Comparison of ENCODE assay signal across 8 cellular contexts in the genomic region with DNA sequence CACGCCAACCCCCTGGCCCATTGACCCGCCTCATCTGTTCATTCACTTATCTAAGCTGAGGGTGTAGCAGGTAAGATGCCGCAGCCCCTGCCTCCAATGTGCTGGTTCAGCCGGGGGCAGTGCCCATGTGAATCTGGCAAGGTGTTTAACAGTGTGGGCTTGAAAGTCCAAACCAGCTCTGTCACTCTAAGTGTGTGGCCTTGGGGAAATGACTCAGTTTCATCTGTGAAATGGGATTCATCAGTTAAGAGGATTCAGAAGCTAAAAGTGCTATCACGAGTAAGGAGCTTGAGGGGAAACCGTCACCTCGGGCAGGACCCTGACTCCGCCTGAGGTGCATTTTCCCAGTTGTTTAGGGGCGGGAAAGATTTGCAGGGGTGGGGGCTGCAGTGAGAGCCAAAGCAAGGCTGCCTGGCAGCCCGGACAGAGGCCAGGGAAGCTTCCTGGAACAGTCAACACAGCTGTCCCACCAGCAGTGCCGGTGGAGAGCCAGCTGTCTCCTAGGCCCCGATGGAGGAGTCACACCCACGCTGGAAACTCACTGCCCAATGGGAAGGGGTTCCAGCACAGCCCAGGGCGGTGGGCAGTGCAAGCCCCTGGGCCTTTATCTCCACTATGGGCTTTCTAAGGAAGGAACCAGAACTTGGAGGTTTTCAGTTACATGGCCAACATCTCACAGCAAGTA. TPM values are rescaled to one million over a fixed set of nuclear protein-coding genes. Genes with fewer than 3 reads are reported as not detected.
DNase-seq lines count a peak whose midpoint lies in the region; ATAC-seq, FAIRE-seq and TF ChIP-seq lines count a peak whose summit lies in the region.

No MANE protein-coding gene starts in this region.

- H3K4me1 Mint-ChIP-seq in T-helper 2 cell treated with Interferon-gamma antibody and Interleukin-4, amounts not matched to agents 5 μg/mL and 100 μg/mL, for 36 hours (ENCODE audit: low read depth), result peaks cover 7% of the 10 kb centered on the region
- H3K4me1 Mint-ChIP-seq in activated T-helper 1 cell treated with anti-CD3 and anti-CD28 coated beads, Interleukin-12 subunit alpha, Interleukin-12 subunit beta, Interleukin-2, Interleukin-4 antibody, amounts not matched to agents 30 ng/mL and 10 ng/mL and 1 ng/mL, durations not matched to agents 14 hours and 24 hours and 36 hours (ENCODE audit: low read depth), result peaks cover 18% of the 10 kb centered on the region

- TF ChIP-seq CTCF in keratinocyte (optimal IDR thresholded peaks at IDR 0.05 in 1 of 3, IDR thresholded peaks at IDR 0.05 in 1 of 3, conservative IDR thresholded peaks at IDR 0.05 in 1 of 3; ENCODE audit: extremely low read depth in 1 of 3, insufficient read depth in 2 of 3, low read length in 3 of 3), result no peak

- H3K9ac ChIP-seq in keratinocyte (ENCODE audit: control insufficient read depth, extremely low read depth, insufficient read depth, low read length), result peak overlapping the region; percentile 54
- H3K9ac ChIP-seq in stomach smooth muscle (ENCODE audit: low read length in 2 of 2), result peak overlapping the region in 1 of 2 donors; percentile 36

- no peak for FAIRE-seq in keratinocyte (lab: Jason Lieb, UNC)

- H4K20me1 ChIP-seq in keratinocyte (ENCODE audit: control insufficient read depth, extremely low read depth, insufficient read depth, low read length), result no peaks in the 10 kb centered on the region

- H3K9me3 ChIP-seq in keratinocyte (ENCODE audit: control insufficient read depth, low read depth, low read length) (no peaks in the 10 kb centered on the region), stomach smooth muscle (ENCODE audit: control insufficient read depth in 2 of 2, low read length in 2 of 2) (no peaks in the 10 kb centered on the region)

- intact Hi-C loops in activated T-helper 1 cell treated with anti-CD3 and anti-CD28 coated beads, Interleukin-12 subunit alpha, Interleukin-12 subunit beta, Interleukin-2, Interleukin-4 antibody, amounts not matched to agents 30 ng/mL and 10 ng/mL and 1 ng/mL, durations not matched to agents 14 hours and 24 hours and 36 hours (cut with micrococcal nuclease), result no loop called here

- H3K4me3 ChIP-seq in keratinocyte (ENCODE audit: control insufficient read depth in 2 of 3, extremely low read depth in 1 of 3, insufficient read depth in 2 of 3, low read depth in 1 of 3, low read length in 3 of 3) (peak overlapping the region in 1 of 3 experiments; percentile 71), stomach smooth muscle (ENCODE audit: low read length in 2 of 2) (peak overlapping the region; percentile 73 to 78)

- H3K4me2 ChIP-seq in keratinocyte (ENCODE audit: control insufficient read depth, extremely low read depth, insufficient read depth, low read depth, low read length), result peak overlapping the region; percentile 95

- DNase-seq in T-helper 2 cell treated with Interferon-gamma antibody and Interleukin-4, amounts not matched to agents 5 μg/mL and 100 μg/mL, for 36 hours (ENCODE audit: low spot score), result no peak
- no peak for DNase-seq in T-helper 2 cell
- no peak for DNase-seq in activated T-helper 1 cell treated with anti-CD3 and anti-CD28 coated beads, Interleukin-12 subunit alpha, Interleukin-12 subunit beta, Interleukin-2, Interleukin-4 antibody, amounts not matched to agents 30 ng/mL and 10 ng/mL and 1 ng/mL, durations not matched to agents 14 hours and 24 hours and 36 hours (ENCODE audit: low spot score)
- no peak for DNase-seq in keratinocyte (ENCODE audit: low read depth, low spot score)
- DNase-seq in AG08395 (ENCODE audit: low spot score), result no peak
- no peak for DNase-seq in midbrain (lab: John Stamatoyannopoulos, UW)

- H3K4me3 Mint-ChIP-seq in T-helper 2 cell treated with Interferon-gamma antibody and Interleukin-4, amounts not matched to agents 5 μg/mL and 100 μg/mL, for 36 hours, result peak overlapping the region; percentile 82
- H3K4me3 Mint-ChIP-seq in activated T-helper 1 cell treated with anti-CD3 and anti-CD28 coated beads, Interleukin-12 subunit alpha, Interleukin-12 subunit beta, Interleukin-2, Interleukin-4 antibody, amounts not matched to agents 30 ng/mL and 10 ng/mL and 1 ng/mL, durations not matched to agents 14 hours and 24 hours and 36 hours, result peak overlapping the region; percentile 79

- H3K4me1 ChIP-seq in keratinocyte (ENCODE audit: control insufficient read depth, extremely low read depth, insufficient read depth, low read length), result peaks cover 20% of the 10 kb centered on the region
- peaks cover 21% of the 10 kb centered on the region for H3K4me1 ChIP-seq in stomach smooth muscle (ENCODE audit: control insufficient read depth, insufficient read depth, low read length)

- no peak overlapping the region for H3K27ac ChIP-seq in keratinocyte (ENCODE audit: control insufficient read depth, insufficient read depth, low read length)
- H3K27ac ChIP-seq in stomach smooth muscle (ENCODE audit: low read length), result peak overlapping the region; percentile 53

- no peaks in the 10 kb centered on the region for H3K27me3 ChIP-seq in keratinocyte (ENCODE audit: control insufficient read depth, extremely low read depth, insufficient read depth, low read length)
- no peaks in the 10 kb centered on the region for H3K27me3 ChIP-seq in stomach smooth muscle (ENCODE audit: control insufficient read depth in 1 of 2, insufficient read depth in 2 of 2, low read length in 2 of 2)

- H3K27me3 Mint-ChIP-seq in T-helper 2 cell treated with Interferon-gamma antibody and Interleukin-4, amounts not matched to agents 5 μg/mL and 100 μg/mL, for 36 hours (ENCODE audit: low read depth), result no peaks in the 10 kb centered on the region
- no peaks in the 10 kb centered on the region for H3K27me3 Mint-ChIP-seq in activated T-helper 1 cell treated with anti-CD3 and anti-CD28 coated beads, Interleukin-12 subunit alpha, Interleukin-12 subunit beta, Interleukin-2, Interleukin-4 antibody, amounts not matched to agents 30 ng/mL and 10 ng/mL and 1 ng/mL, durations not matched to agents 14 hours and 24 hours and 36 hours (ENCODE audit: insufficient read depth)

- no peaks in the 10 kb centered on the region for H3K9me3 Mint-ChIP-seq in T-helper 2 cell treated with Interferon-gamma antibody and Interleukin-4, amounts not matched to agents 5 μg/mL and 100 μg/mL, for 36 hours
- no peaks in the 10 kb centered on the region for H3K9me3 Mint-ChIP-seq in activated T-helper 1 cell treated with anti-CD3 and anti-CD28 coated beads, Interleukin-12 subunit alpha, Interleukin-12 subunit beta, Interleukin-2, Interleukin-4 antibody, amounts not matched to agents 30 ng/mL and 10 ng/mL and 1 ng/mL, durations not matched to agents 14 hours and 24 hours and 36 hours

- peak overlapping the region; percentile 62 for H3K27ac Mint-ChIP-seq in T-helper 2 cell treated with Interferon-gamma antibody and Interleukin-4, amounts not matched to agents 5 μg/mL and 100 μg/mL, for 36 hours
- peak overlapping the region; percentile 33 for H3K27ac Mint-ChIP-seq in activated T-helper 1 cell treated with anti-CD3 and anti-CD28 coated beads, Interleukin-12 subunit alpha, Interleukin-12 subunit beta, Interleukin-2, Interleukin-4 antibody, amounts not matched to agents 30 ng/mL and 10 ng/mL and 1 ng/mL, durations not matched to agents 14 hours and 24 hours and 36 hours

- H3K36me3 Mint-ChIP-seq in T-helper 2 cell treated with Interferon-gamma antibody and Interleukin-4, amounts not matched to agents 5 μg/mL and 100 μg/mL, for 36 hours (ENCODE audit: low read depth), result no peaks in the 10 kb centered on the region
- H3K36me3 Mint-ChIP-seq in activated T-helper 1 cell treated with anti-CD3 and anti-CD28 coated beads, Interleukin-12 subunit alpha, Interleukin-12 subunit beta, Interleukin-2, Interleukin-4 antibody, amounts not matched to agents 30 ng/mL and 10 ng/mL and 1 ng/mL, durations not matched to agents 14 hours and 24 hours and 36 hours (ENCODE audit: low read depth), result no peaks in the 10 kb centered on the region

- dilution Hi-C loops in keratinocyte (cut with MboI; ENCODE audit: extremely low pct_ligation_motif_present, low sequenced_read_pairs), result no loop called here

- peaks cover 0 to 9% of the 10 kb centered on the region in 2 experiments for H3K36me3 ChIP-seq in keratinocyte (ENCODE audit: control insufficient read depth in 2 of 2, extremely low read depth in 1 of 2, insufficient read depth in 2 of 2, low read length in 2 of 2)
- H3K36me3 ChIP-seq in stomach smooth muscle (ENCODE audit: control insufficient read depth in 2 of 2, insufficient read depth in 2 of 2, low read length in 2 of 2), result peaks cover 0 to 2% of the 10 kb centered on the region in 2 donors

- H2AFZ ChIP-seq in keratinocyte (ENCODE audit: control insufficient read depth, low read length), result peak overlapping the region; percentile 90

- ATAC-seq in GM18873 (IDR thresholded peaks at IDR 0.05; ENCODE audit: low FRiP score, unreplicated experiment), result no peak

- H3K79me2 ChIP-seq in keratinocyte (ENCODE audit: control insufficient read depth, insufficient read depth, low read length), result no peaks in the 10 kb centered on the region

- no peaks in the 10 kb centered on the region for H3K9me1 ChIP-seq in keratinocyte (ENCODE audit: control insufficient read depth, extremely low read depth, insufficient read depth, low read length)

RNA-seq across cellular contexts. Expression of a gene that starts 9.7 kb away (rescaled TPM):
- 81.6 and 82.6 TPM in 2 replicates for total RNA-seq in activated T-helper 1 cell treated with anti-CD3 and anti-CD28 coated beads, Interleukin-12 subunit alpha, Interleukin-12 subunit beta, Interleukin-2, Interleukin-4 antibody, amounts not matched to agents 30 ng/mL and 10 ng/mL and 1 ng/mL, durations not matched to agents 14 hours and 24 hours and 36 hours
- polyA plus RNA-seq in keratinocyte, result 29.1 to 32.4 TPM (median 31.1 TPM) in 3 replicates
- polyA plus RNA-seq in keratinocyte (2011; ENCODE audit: low read depth), result 16.3 TPM
- 36.1 and 42.7 TPM in 2 replicates for polyA plus RNA-seq in keratinocyte (2011; cell fraction: cytosol; rRNA removed)
- polyA plus RNA-seq in keratinocyte (2011; cell fraction: nucleus; rRNA removed), result 26.5 and 29.4 TPM in 2 replicates
- polyA plus RNA-seq in keratinocyte (2012; ENCODE audit: low replicate concordance), result 32.5 and 33.6 TPM in 2 replicates
- polyA minus RNA-seq in keratinocyte, result 28.4 to 49.4 TPM (median 35.9 TPM) in 3 replicates
- 29.2 TPM for polyA minus RNA-seq in keratinocyte (2011; cell fraction: cytosol; rRNA and poly(A)+ RNA removed)
- 6.3 and 6.9 TPM in 2 replicates for polyA minus RNA-seq in keratinocyte (2011; cell fraction: nucleus; rRNA and poly(A)+ RNA removed)

RNA-seq across cellular contexts. Expression of a gene that starts 21.1 kb away (rescaled TPM):
- total RNA-seq in activated T-helper 1 cell treated with anti-CD3 and anti-CD28 coated beads, Interleukin-12 subunit alpha, Interleukin-12 subunit beta, Interleukin-2, Interleukin-4 antibody, amounts not matched to agents 30 ng/mL and 10 ng/mL and 1 ng/mL, durations not matched to agents 14 hours and 24 hours and 36 hours, result 41.8 and 43.2 TPM in 2 replicates
- 17.3 to 30.2 TPM (median 21.4 TPM) in 3 replicates for polyA plus RNA-seq in keratinocyte
- polyA plus RNA-seq in keratinocyte (2011; ENCODE audit: low read depth), result 13.3 TPM
- 13.4 and 25.3 TPM in 2 replicates for polyA plus RNA-seq in keratinocyte (2011; cell fraction: cytosol; rRNA removed)
- polyA plus RNA-seq in keratinocyte (2011; cell fraction: nucleus; rRNA removed), result 44.0 and 48.8 TPM in 2 replicates
- 34.4 and 36.0 TPM in 2 replicates for polyA plus RNA-seq in keratinocyte (2012; ENCODE audit: low replicate concordance)
- 31.8 to 73.8 TPM (median 32.6 TPM) in 3 replicates for polyA minus RNA-seq in keratinocyte
- 48.5 TPM for polyA minus RNA-seq in keratinocyte (2011; cell fraction: cytosol; rRNA and poly(A)+ RNA removed)
- polyA minus RNA-seq in keratinocyte (2011; cell fraction: nucleus; rRNA and poly(A)+ RNA removed), result 54.5 and 59.6 TPM in 2 replicates

RNA-seq across cellular contexts. Expression of a gene that starts 38.8 kb away (rescaled TPM):
- 59.0 and 59.5 TPM in 2 replicates for total RNA-seq in activated T-helper 1 cell treated with anti-CD3 and anti-CD28 coated beads, Interleukin-12 subunit alpha, Interleukin-12 subunit beta, Interleukin-2, Interleukin-4 antibody, amounts not matched to agents 30 ng/mL and 10 ng/mL and 1 ng/mL, durations not matched to agents 14 hours and 24 hours and 36 hours
- polyA plus RNA-seq in keratinocyte, result 32.6 to 39.8 TPM (median 33.4 TPM) in 3 replicates
- 9.3 TPM for polyA plus RNA-seq in keratinocyte (2011; ENCODE audit: low read depth)
- 20.0 and 33.2 TPM in 2 replicates for polyA plus RNA-seq in keratinocyte (2011; cell fraction: cytosol; rRNA removed)
- 62.1 and 78.2 TPM in 2 replicates for polyA plus RNA-seq in keratinocyte (2011; cell fraction: nucleus; rRNA removed)
- polyA plus RNA-seq in keratinocyte (2012; ENCODE audit: low replicate concordance), result 30.5 and 33.2 TPM in 2 replicates
- 24.2 to 32.6 TPM (median 31.0 TPM) in 3 replicates for polyA minus RNA-seq in keratinocyte
- 33.8 TPM for polyA minus RNA-seq in keratinocyte (2011; cell fraction: cytosol; rRNA and poly(A)+ RNA removed)
- polyA minus RNA-seq in keratinocyte (2011; cell fraction: nucleus; rRNA and poly(A)+ RNA removed), result 18.9 and 26.2 TPM in 2 replicates

RNA-seq across cellular contexts. Expression of a gene that starts 39.2 kb away (rescaled TPM):
- total RNA-seq in activated T-helper 1 cell treated with anti-CD3 and anti-CD28 coated beads, Interleukin-12 subunit alpha, Interleukin-12 subunit beta, Interleukin-2, Interleukin-4 antibody, amounts not matched to agents 30 ng/mL and 10 ng/mL and 1 ng/mL, durations not matched to agents 14 hours and 24 hours and 36 hours, result 41.8 and 44.0 TPM in 2 replicates
- polyA plus RNA-seq in keratinocyte, result 15.5 to 25.8 TPM (median 17.2 TPM) in 3 replicates
- 12.6 TPM for polyA plus RNA-seq in keratinocyte (2011; ENCODE audit: low read depth)
- 12.7 and 14.5 TPM in 2 replicates for polyA plus RNA-seq in keratinocyte (2011; cell fraction: cytosol; rRNA removed)
- 13.6 and 14.5 TPM in 2 replicates for polyA plus RNA-seq in keratinocyte (2011; cell fraction: nucleus; rRNA removed)
- polyA plus RNA-seq in keratinocyte (2012; ENCODE audit: low replicate concordance), result 17.4 and 26.2 TPM in 2 replicates
- polyA minus RNA-seq in keratinocyte, result 17.7 to 27.2 TPM (median 22.5 TPM) in 3 replicates
- polyA minus RNA-seq in keratinocyte (2011; cell fraction: cytosol; rRNA and poly(A)+ RNA removed), result 13.8 TPM
- polyA minus RNA-seq in keratinocyte (2011; cell fraction: nucleus; rRNA and poly(A)+ RNA removed), result 9.0 and 10.5 TPM in 2 replicates

RNA-seq across cellular contexts. Expression of a gene that starts 59.2 kb away (rescaled TPM):
- 0.86 and 1.6 TPM in 2 replicates for total RNA-seq in activated T-helper 1 cell treated with anti-CD3 and anti-CD28 coated beads, Interleukin-12 subunit alpha, Interleukin-12 subunit beta, Interleukin-2, Interleukin-4 antibody, amounts not matched to agents 30 ng/mL and 10 ng/mL and 1 ng/mL, durations not matched to agents 14 hours and 24 hours and 36 hours
- polyA plus RNA-seq in keratinocyte, result 15.9 to 39.7 TPM (median 25.9 TPM) in 3 replicates
- 11.3 TPM for polyA plus RNA-seq in keratinocyte (2011; ENCODE audit: low read depth)
- 15.2 and 27.3 TPM in 2 replicates for polyA plus RNA-seq in keratinocyte (2011; cell fraction: cytosol; rRNA removed)
- 32.0 and 44.1 TPM in 2 replicates for polyA plus RNA-seq in keratinocyte (2011; cell fraction: nucleus; rRNA removed)
- 12.0 and 23.8 TPM in 2 replicates for polyA plus RNA-seq in keratinocyte (2012; ENCODE audit: low replicate concordance)
- 10.1 to 38.8 TPM (median 35.6 TPM) in 3 replicates for polyA minus RNA-seq in keratinocyte
- polyA minus RNA-seq in keratinocyte (2011; cell fraction: cytosol; rRNA and poly(A)+ RNA removed), result 57.9 TPM
- polyA minus RNA-seq in keratinocyte (2011; cell fraction: nucleus; rRNA and poly(A)+ RNA removed), result 35.7 and 36.8 TPM in 2 replicates
